Comparison of ENCODE assay signal across 18 cellular contexts in genomic region chr20:50005378-50006020, GRCh38. TPM values are rescaled to one million over a fixed set of nuclear protein-coding genes. Genes with fewer than 3 reads are reported as not detected.
DNase-seq lines count a peak whose midpoint lies in the region; ATAC-seq and TF ChIP-seq lines count a peak whose summit lies in the region.
"Had no signal": no experiment of that assay in that cellular context is flagged by ENCODE, and none has a peak within 500 bp of the region (broad histone marks: within the 10 kb centered on the region; RNA-seq: fewer than 3 reads in every experiment).

No MANE protein-coding gene starts in this region.

- DNase-seq in activated T-cell treated with anti-CD3 and anti-CD28 coated beads, Interleukin-2, amount 50 U/mL, for 24 hours, result no peak
- no peak for DNase-seq in activated T-cell treated with anti-CD3 and anti-CD28 coated beads, Interleukin-2, amount 50 U/mL, for 72 hours
- peak; percentile 97 for DNase-seq in NB4 (ENCODE audit: low read depth)
- no peak for DNase-seq in spleen
- DNase-seq in breast epithelium (ENCODE audit: low spot score in 2 of 2), result no peak
- DNase-seq in HCEC 1CT, result no peak
- no peak for DNase-seq in SW 1271 (lab: John Stamatoyannopoulos, UW)
- DNase-seq: activated CD4-positive, alpha-beta memory T cell treated with anti-CD3 and anti-CD28 coated beads, Interleukin-2, amount 10 ng/mL, durations not matched to agents 7 days and 5 days; amygdala; H9; KG1; NCI-H1436 treated with DMSO at 0.1 percent for 48 hours; NCI-H2227 treated with DMSO at 0.1 percent for 48 hours; upper lobe of left lung had no signal

- H3K27ac Mint-ChIP-seq in activated T-cell treated with anti-CD3 and anti-CD28 coated beads, Interleukin-2, amount 50 U/mL, for 24 hours, result peak overlapping the region; percentile 1
- no peak overlapping the region for H3K27ac Mint-ChIP-seq in activated T-cell treated with anti-CD3 and anti-CD28 coated beads, Interleukin-2, amount 50 U/mL, for 72 hours
- peak overlapping the region; percentile 9 for H3K27ac Mint-ChIP-seq in dendritic cell treated with granulocyte-macrophage colony-stimulating factor and Interleukin-4, amounts not matched to agents 40 ng/mL and 50 ng/mL, for 4 days
- H3K27ac Mint-ChIP-seq: activated CD4-positive, alpha-beta memory T cell treated with anti-CD3 and anti-CD28 coated beads, Interleukin-2, amount 10 ng/mL, durations not matched to agents 7 days and 5 days; stimulated activated memory B cell treated with anti-CD40 and anti-IgM and Interleukin-4, amounts not matched to agents 10 μg/mL and 1 μg/mL and 100 μg/mL, for 72 hours had no signal

- no peak overlapping the region for H3K4me3 Mint-ChIP-seq in activated T-cell treated with anti-CD3 and anti-CD28 coated beads, Interleukin-2, amount 50 U/mL, for 24 hours
- H3K4me3 Mint-ChIP-seq in activated T-cell treated with anti-CD3 and anti-CD28 coated beads, Interleukin-2, amount 50 U/mL, for 72 hours, result peak overlapping the region in 1 of 2 donors; percentile 27
- no peak overlapping the region for H3K4me3 Mint-ChIP-seq in dendritic cell treated with granulocyte-macrophage colony-stimulating factor and Interleukin-4, amounts not matched to agents 40 ng/mL and 50 ng/mL, for 4 days
- H3K4me3 Mint-ChIP-seq: activated CD4-positive, alpha-beta memory T cell treated with anti-CD3 and anti-CD28 coated beads, Interleukin-2, amount 10 ng/mL, durations not matched to agents 7 days and 5 days; H9; stimulated activated memory B cell treated with anti-CD40 and anti-IgM and Interleukin-4, amounts not matched to agents 10 μg/mL and 1 μg/mL and 100 μg/mL, for 72 hours had no signal

- H3K27me3 Mint-ChIP-seq in activated T-cell treated with anti-CD3 and anti-CD28 coated beads, Interleukin-2, amount 50 U/mL, for 24 hours, result peaks cover 19% of the 10 kb centered on the region
- peaks cover 9% of the 10 kb centered on the region for H3K27me3 Mint-ChIP-seq in activated T-cell treated with anti-CD3 and anti-CD28 coated beads, Interleukin-2, amount 50 U/mL, for 72 hours (ENCODE audit: low read depth)
- H3K27me3 Mint-ChIP-seq in dendritic cell treated with granulocyte-macrophage colony-stimulating factor and Interleukin-4, amounts not matched to agents 40 ng/mL and 50 ng/mL, for 4 days, result peaks cover 9% of the 10 kb centered on the region

- no peaks in the 10 kb centered on the region for H3K9me3 Mint-ChIP-seq in activated T-cell treated with anti-CD3 and anti-CD28 coated beads, Interleukin-2, amount 50 U/mL, for 24 hours
- H3K9me3 Mint-ChIP-seq in activated T-cell treated with anti-CD3 and anti-CD28 coated beads, Interleukin-2, amount 50 U/mL, for 72 hours, result no peaks in the 10 kb centered on the region
- H3K9me3 Mint-ChIP-seq in dendritic cell treated with granulocyte-macrophage colony-stimulating factor and Interleukin-4, amounts not matched to agents 40 ng/mL and 50 ng/mL, for 4 days, result no peaks in the 10 kb centered on the region
- H3K9me3 Mint-ChIP-seq: activated CD4-positive, alpha-beta memory T cell treated with anti-CD3 and anti-CD28 coated beads, Interleukin-2, amount 10 ng/mL, durations not matched to agents 7 days and 5 days; H9; stimulated activated memory B cell treated with anti-CD40 and anti-IgM and Interleukin-4, amounts not matched to agents 10 μg/mL and 1 μg/mL and 100 μg/mL, for 72 hours had no signal

- peak overlapping the region in 6 of 8 donors; percentile 9 to 56 (median 28) for H3K27ac ChIP-seq in spleen
- H3K27ac ChIP-seq in breast epithelium, result peak overlapping the region in 1 of 2 donors; percentile 7
- H3K27ac ChIP-seq: epithelial cell of prostate, SJSA1 had no signal

- intact Hi-C loops in dendritic cell treated with granulocyte-macrophage colony-stimulating factor and Interleukin-4, amounts not matched to agents 40 ng/mL and 50 ng/mL, for 4 days (cut with micrococcal nuclease), result no loop called here
- intact Hi-C loops in spleen (cut with DNase I; ENCODE audit: low total_unique reads), result no loop called here
- intact Hi-C loops in breast epithelium (cut with DNase I; ENCODE audit: low total_unique reads), result no loop called here

- TF ChIP-seq POLR2A in NB4 (IDR thresholded peaks at IDR 0.05; ENCODE audit: extremely low read depth, insufficient read length), result no peak
- no peak for TF ChIP-seq POLR2A in spleen (IDR thresholded peaks at IDR 0.05)
- TF ChIP-seq POLR2A in breast epithelium (IDR thresholded peaks at IDR 0.05), result no peak

- TF ChIP-seq CTCF in NB4 (IDR thresholded peaks at IDR 0.05; ENCODE audit: low read depth, low read length), result no peak
- TF ChIP-seq CTCF in spleen (IDR thresholded peaks at IDR 0.05 in 8 of 11, conservative IDR thresholded peaks at IDR 0.05 in 3 of 11), result no peak
- no peak for TF ChIP-seq CTCF in breast epithelium (IDR thresholded peaks at IDR 0.05)

- H3K4me1 ChIP-seq in spleen (peaks cover 11 to 59% (median 32%) of the 10 kb centered on the region in 6 donors), breast epithelium (no peaks in the 10 kb centered on the region)

- H3K36me3 Mint-ChIP-seq in activated T-cell treated with anti-CD3 and anti-CD28 coated beads, Interleukin-2, amount 50 U/mL, for 24 hours (ENCODE audit: low read depth), result no peaks in the 10 kb centered on the region
- no peaks in the 10 kb centered on the region for H3K36me3 Mint-ChIP-seq in activated T-cell treated with anti-CD3 and anti-CD28 coated beads, Interleukin-2, amount 50 U/mL, for 72 hours (ENCODE audit: insufficient read depth in 2 of 2)
- H3K36me3 Mint-ChIP-seq in dendritic cell treated with granulocyte-macrophage colony-stimulating factor and Interleukin-4, amounts not matched to agents 40 ng/mL and 50 ng/mL, for 4 days (ENCODE audit: low read depth), result no peaks in the 10 kb centered on the region
- H3K36me3 Mint-ChIP-seq: stimulated activated memory B cell treated with anti-CD40 and anti-IgM and Interleukin-4, amounts not matched to agents 10 μg/mL and 1 μg/mL and 100 μg/mL, for 72 hours had no signal

- no peaks in the 10 kb centered on the region for H3K36me3 ChIP-seq in spleen
- no peaks in the 10 kb centered on the region for H3K36me3 ChIP-seq in breast epithelium
- H3K36me3 ChIP-seq: SJSA1, upper lobe of left lung had no signal

- no peaks in the 10 kb centered on the region for H3K9me3 ChIP-seq in spleen
- H3K9me3 ChIP-seq in breast epithelium, result no peaks in the 10 kb centered on the region
- H3K9me3 ChIP-seq: SJSA1, upper lobe of left lung had no signal

- H3K4me3 ChIP-seq in NB4 (ENCODE audit: low read depth, low read length), result no peak overlapping the region
- no peak overlapping the region for H3K4me3 ChIP-seq in spleen
- H3K4me3 ChIP-seq in breast epithelium, result no peak overlapping the region
- H3K4me3 ChIP-seq: SJSA1, upper lobe of left lung had no signal

- 33 to 40% (median 37%) methylated on average over 8 of the region's 8 CpGs for WGBS in spleen, 5 donors

- ATAC-seq in activated T-cell treated with anti-CD3 and anti-CD28 coated beads, Interleukin-2, amount 50 U/mL, for 72 hours (replicated peaks in 1 of 2), result no peak
- ATAC-seq: stimulated activated memory B cell treated with anti-CD40 and anti-IgM and Interleukin-4, amounts not matched to agents 10 μg/mL and 1 μg/mL and 100 μg/mL, for 72 hours had no signal

- peaks cover 16% of the 10 kb centered on the region for H3K4me1 Mint-ChIP-seq in activated T-cell treated with anti-CD3 and anti-CD28 coated beads, Interleukin-2, amount 50 U/mL, for 24 hours (ENCODE audit: low read depth)
- H3K4me1 Mint-ChIP-seq in activated T-cell treated with anti-CD3 and anti-CD28 coated beads, Interleukin-2, amount 50 U/mL, for 72 hours (ENCODE audit: low read depth), result peaks cover 31% of the 10 kb centered on the region
- H3K4me1 Mint-ChIP-seq in dendritic cell treated with granulocyte-macrophage colony-stimulating factor and Interleukin-4, amounts not matched to agents 40 ng/mL and 50 ng/mL, for 4 days (ENCODE audit: low read depth), result peaks cover 34% of the 10 kb centered on the region

- H3K27me3 ChIP-seq in spleen (replicated peaks in 1 of 7) (peaks cover 0 to 21% (median 7%) of the 10 kb centered on the region in 7 donors), breast epithelium (no peaks in the 10 kb centered on the region)
- H3K27me3 ChIP-seq: SJSA1 had no signal

RNA-seq across cellular contexts. Expression of gene SNAI1, which starts 22.7 kb away (rescaled TPM):
- total RNA-seq in activated T-cell treated with anti-CD3 and anti-CD28 coated beads, Interleukin-2, amount 50 U/mL, for 72 hours, result 1 to 10 TPM; 1.3 TPM
- total RNA-seq in spleen (10 to 100 TPM in 2 of 7 donors, 1 to 10 TPM in 5; 2.1 to 10.5 (median 8.3) TPM), breast epithelium (1 to 10 TPM in 2 of 3 donors, under 1 TPM in 1; 0.80 to 5.0 (median 4.3) TPM)
- polyA plus RNA-seq in spleen, result 1 to 10 TPM; 1.3 to 2.4 (median 1.7) TPM
